Comparison of ENCODE assay signal across 25 cellular contexts in the genomic region with DNA sequence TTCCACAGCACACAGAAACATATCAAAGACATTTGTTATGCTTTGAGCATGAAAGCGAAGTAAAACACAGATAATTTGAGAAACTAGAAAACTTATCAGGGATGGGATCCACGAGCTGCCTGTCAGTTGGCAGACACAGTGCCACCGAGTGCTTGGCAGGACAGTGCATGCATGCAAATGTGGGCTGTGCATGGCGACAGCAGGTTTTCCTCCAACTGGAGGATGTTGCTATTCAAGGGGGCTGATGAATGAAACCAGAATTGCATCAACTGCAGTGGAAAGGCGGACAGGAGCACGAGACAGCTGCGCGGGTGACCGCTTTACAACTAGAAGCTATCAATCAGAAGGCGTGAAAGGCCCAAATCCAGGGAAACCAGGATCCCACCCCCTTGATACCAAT.
"Had no signal": no experiment of that assay in that cellular context is flagged by ENCODE, and none has a peak within 500 bp of the region (broad histone marks: within the 10 kb centered on the region; RNA-seq: fewer than 3 reads in every experiment).

No MANE protein-coding gene starts in this region.

- H3K9me3 ChIP-seq: esophagus squamous epithelium, gastrocnemius medialis, lower lobe of right lung had no signal

- H3K27me3 Mint-ChIP-seq: naive B cell had no signal

- H3K9me3 Mint-ChIP-seq: endodermal cell had no signal

- DNase-seq: effector CD8-positive, alpha-beta T cell; effector memory CD8-positive, alpha-beta T cell; endodermal cell; erythroblast; esophagus squamous epithelium; foreskin fibroblast; foreskin melanocyte; gastrocnemius medialis; glutamatergic neuron; heart left ventricle; immature natural killer cell; islet precursor cell; kidney; kidney glomerular epithelial cell; left colon; left lung; left ventricle myocardium superior; lower lobe of right lung; mesenchymal stem cell; midbrain; naive B cell had no signal

- H3K27ac Mint-ChIP-seq: effector memory CD8-positive, alpha-beta T cell; endodermal cell; immature natural killer cell; naive B cell had no signal

- H3K27me3 ChIP-seq: esophagus squamous epithelium, gastrocnemius medialis, hepatocyte, left lung had no signal

- H3K4me3 ChIP-seq: coronary artery, esophagus squamous epithelium, gastrocnemius medialis, heart left ventricle, hepatocyte, left lung, lower lobe of right lung had no signal

- H3K4me3 Mint-ChIP-seq: effector memory CD8-positive, alpha-beta T cell; endodermal cell; immature natural killer cell; naive B cell had no signal

- H3K36me3 Mint-ChIP-seq: immature natural killer cell, naive B cell had no signal

- H3K27ac ChIP-seq: coronary artery, epithelial cell of prostate, esophagus squamous epithelium, gastrocnemius medialis, heart left ventricle, hepatocyte, left lung, lower lobe of right lung had no signal

- H3K4me1 Mint-ChIP-seq: endodermal cell, immature natural killer cell, naive B cell had no signal

- H3K36me3 ChIP-seq: esophagus squamous epithelium, gastrocnemius medialis, heart left ventricle, left lung, lower lobe of right lung had no signal

- H3K4me1 ChIP-seq: esophagus squamous epithelium, gastrocnemius medialis, heart left ventricle, left lung, lower lobe of right lung had no signal

- ATAC-seq: effector memory CD8-positive, alpha-beta T cell; esophagus mucosa; gastrocnemius medialis; heart left ventricle; left colon; left lung; left ventricle myocardium superior; lower lobe of right lung had no signal
